ENCODE assay signal across 19 cellular contexts in genomic region chr13:28301839-28302238, GRCh38.
DNase-seq lines count a peak whose midpoint lies in the region; ATAC-seq, FAIRE-seq and TF ChIP-seq lines count a peak whose summit lies in the region.
"Had no signal": no experiment of that assay in that cellular context is flagged by ENCODE, and none has a peak within 500 bp of the region (broad histone marks: within the 10 kb centered on the region; RNA-seq: fewer than 3 reads in every experiment).

No MANE protein-coding gene starts in this region.

- no peak overlapping the region for H3K4me3 ChIP-seq in BLaER1 treated with 17β-estradiol and CSF1 and Interleukin-3, amounts not matched to agents 10 nM and 100 nM
- H3K4me3 ChIP-seq in Jurkat, Clone E6-1 (ENCODE audit: low read length): no peak overlapping the region
- H3K4me3 ChIP-seq in H1 (ENCODE audit: extremely low read depth in 1 of 4, insufficient read depth in 2 of 4, low read depth in 3 of 4, low read length in 4 of 4) (no peak overlapping the region), neural progenitor cell (no peak overlapping the region), right lobe of liver (no peak overlapping the region), colonic mucosa (no peak overlapping the region)
- H3K4me3 ChIP-seq: A549, HAP-1 had no signal

- peaks cover 0 to 11% (median 0%) of the 10 kb centered on the region in 11 experiments; a peak in 1 of 22 replicates for H3K9me3 ChIP-seq in BLaER1 treated with 17β-estradiol and CSF1 and Interleukin-3, amounts not matched to agents 10 nM and 100 nM (replicated peaks in 1 of 11)
- H3K9me3 ChIP-seq in H1 (ENCODE audit: insufficient read depth in 2 of 2, low read depth in 1 of 2, low read length in 1 of 2) (no peaks in the 10 kb centered on the region), neural progenitor cell (ENCODE audit: low read depth) (no peaks in the 10 kb centered on the region), right lobe of liver (no peaks in the 10 kb centered on the region), colonic mucosa (no peaks in the 10 kb centered on the region)
- H3K9me3 ChIP-seq: A549, HAP-1 had no signal

- 44% methylated on average over 4 of the region's 4 CpGs; no CpG with 5 or more reads in 1 of the 2 experiments for WGBS in H1 (ENCODE audit: extremely low coverage in 1 of 2, insufficient coverage in 1 of 2, insufficient read length in 1 of 2, insufficient replicate concordance in 2 of 2, low coverage in 1 of 2, low lambda C conversion rate in 2 of 2, missing lambda C conversion rate in 1 of 2), 2 experiments
- WGBS in right lobe of liver (ENCODE audit: insufficient coverage, low coverage, low lambda C conversion rate, missing lambda C conversion rate): 35% methylated on average over 4 of the region's 4 CpGs

- TF ChIP-seq RAD21 in H1 (IDR thresholded peaks at IDR 0.05 in 1 of 2, conservative IDR thresholded peaks at IDR 0.05 in 1 of 2; ENCODE audit: low read depth in 2 of 2, low read length in 2 of 2): no peak

- no peak overlapping the region for H3K27ac ChIP-seq in BLaER1 treated with 17β-estradiol and CSF1 and Interleukin-3, amounts not matched to agents 10 nM and 100 nM
- peak overlapping the region; percentile 8; the same call in 1 of the 2 replicates for H3K27ac ChIP-seq in H1 (ENCODE audit: low read depth, low read length)
- no peak overlapping the region for H3K27ac ChIP-seq in neural progenitor cell
- no peak overlapping the region for H3K27ac ChIP-seq in right lobe of liver
- H3K27ac ChIP-seq in colonic mucosa: no peak overlapping the region
- H3K27ac ChIP-seq: A549, C4-2B, HL-60 had no signal

- no peak overlapping the region for H2BK15ac ChIP-seq in H1 (ENCODE audit: low read length)

- peaks cover 4% of the 10 kb centered on the region for H3K36me3 Mint-ChIP-seq in neural progenitor cell

- no peak overlapping the region for H2AK5ac ChIP-seq in H1 (ENCODE audit: low read depth, low read length)

- peak; percentile 8 for DNase-seq in Jurkat, Clone E6-1 (ENCODE audit: low read depth, low spot score)
- DNase-seq in H1 (ENCODE audit: low read depth in 1 of 2, low spot score in 2 of 2): no peak
- peak; percentile 31 for DNase-seq in neural progenitor cell (ENCODE audit: low spot score)
- DNase-seq in right lobe of liver: no peak
- no peak for DNase-seq in colonic mucosa
- DNase-seq: DMS 273 treated with DMSO at 0.1 percent for 48 hours, DND-41, NCI-H1105, NCI-H2081, NCI-H510A, NCI-H748 treated with DMSO at 0.1 percent for 48 hours had no signal

- TF ChIP-seq CTCF in H1 (IDR thresholded peaks at IDR 0.05; ENCODE audit: control extremely low read depth in 1 of 3, insufficient read depth in 1 of 3, low read depth in 1 of 3, low read length in 3 of 3): no peak
- no peak for TF ChIP-seq CTCF in neural progenitor cell (IDR thresholded peaks at IDR 0.05)
- TF ChIP-seq CTCF in right lobe of liver (IDR thresholded peaks at IDR 0.05): no peak
- no peak for TF ChIP-seq CTCF in colonic mucosa (IDR thresholded peaks at IDR 0.05)

- no peak for ATAC-seq in right lobe of liver
- no peak for ATAC-seq in GM21367 (IDR thresholded peaks at IDR 0.05; ENCODE audit: unreplicated experiment)
- ATAC-seq: A549, Right ventricle myocardium inferior had no signal

- no peak overlapping the region for H4K8ac ChIP-seq in H1 (ENCODE audit: extremely low read depth, insufficient read depth, low read length)

- intact Hi-C loops in right lobe of liver (cut with DNase I): no loop called here
- intact Hi-C loops in colonic mucosa (cut with DNase I): no loop called here

- H3K9me3 Mint-ChIP-seq in neural progenitor cell: no peaks in the 10 kb centered on the region

- H3K14ac ChIP-seq in H1 (ENCODE audit: insufficient read length): no peak overlapping the region

- H2BK120ac ChIP-seq in H1 (replicated peaks; ENCODE audit: low read depth, low read length): no peak overlapping the region

- no peak overlapping the region for H2BK20ac ChIP-seq in H1 (ENCODE audit: low read length)

- H3K27ac Mint-ChIP-seq in neural progenitor cell: no peak overlapping the region

- peak overlapping the region in 6 of 11 experiments; percentile 19 to 42 (median 24); a peak in 7 of 22 replicates for H3K4me2 ChIP-seq in BLaER1 treated with 17β-estradiol and CSF1 and Interleukin-3, amounts not matched to agents 10 nM and 100 nM
- H3K4me2 ChIP-seq in H1 (ENCODE audit: insufficient read depth in 1 of 2, low read depth in 2 of 2, low read length in 2 of 2): no peak overlapping the region
- H3K4me2 ChIP-seq in neural progenitor cell: peak overlapping the region; percentile 8
- H3K4me2 ChIP-seq: A549 had no signal

- no peak overlapping the region for H2AFZ ChIP-seq in H1 (ENCODE audit: low read length)
- no peak overlapping the region for H2AFZ ChIP-seq in neural progenitor cell (replicated peaks)

- H2BK12ac ChIP-seq in H1 (ENCODE audit: low read depth, low read length): no peak overlapping the region

- H2BK5ac ChIP-seq in H1 (ENCODE audit: low read depth, low read length): 0 out of 2 replicates have a peak overlapping the region, but pooled peaks have one; percentile 62

- H3K27me3 ChIP-seq in BLaER1 treated with 17β-estradiol and CSF1 and Interleukin-3, amounts not matched to agents 10 nM and 100 nM: no peaks in the 10 kb centered on the region
- H3K27me3 ChIP-seq in H1 (replicated peaks in 1 of 4; ENCODE audit: control insufficient read depth in 3 of 4, extremely low read depth in 1 of 4, insufficient read depth in 3 of 4, low read length in 3 of 4): no peaks in the 10 kb centered on the region
- no peaks in the 10 kb centered on the region for H3K27me3 ChIP-seq in neural progenitor cell
- no peaks in the 10 kb centered on the region for H3K27me3 ChIP-seq in right lobe of liver
- no peaks in the 10 kb centered on the region for H3K27me3 ChIP-seq in colonic mucosa

- H3K4ac ChIP-seq in H1 (replicated peaks; ENCODE audit: insufficient read length, low read depth, low read length): no peak overlapping the region

- FAIRE-seq in H1 (lab: Jason Lieb, UNC): peak; percentile 66
- FAIRE-seq: A549, RCC 7860 had no signal

- no peak overlapping the region for H3K9ac ChIP-seq in BLaER1 treated with 17β-estradiol and CSF1 and Interleukin-3, amounts not matched to agents 10 nM and 100 nM
- H3K9ac ChIP-seq in H1 (replicated peaks in 1 of 4; ENCODE audit: extremely low read depth in 1 of 4, low read depth in 3 of 4, low read length in 3 of 4) (no peak overlapping the region), neural progenitor cell (no peak overlapping the region), colonic mucosa (ENCODE audit: low read depth in 2 of 2, low read length in 2 of 2) (no peak overlapping the region)

- H3F3A ChIP-seq in neural progenitor cell (ENCODE audit: low read depth): peaks cover 17% of the 10 kb centered on the region

- no peaks in the 10 kb centered on the region for H4K20me1 ChIP-seq in BLaER1 treated with 17β-estradiol and CSF1 and Interleukin-3, amounts not matched to agents 10 nM and 100 nM
- H4K20me1 ChIP-seq in H1 (replicated peaks in 1 of 2; ENCODE audit: control insufficient read depth in 1 of 2, insufficient read depth in 2 of 2, low read length in 2 of 2): no peaks in the 10 kb centered on the region
- no peaks in the 10 kb centered on the region for H4K20me1 ChIP-seq in neural progenitor cell (ENCODE audit: low read depth)

- TF ChIP-seq POLR2A in H1 (IDR thresholded peaks at IDR 0.05; ENCODE audit: control extremely low read depth in 1 of 2, low read depth in 2 of 2, low read length in 2 of 2): no peak
- no peak for TF ChIP-seq POLR2A in right lobe of liver (IDR thresholded peaks at IDR 0.05)

- no peak overlapping the region for H3K56ac ChIP-seq in H1 (replicated peaks; ENCODE audit: insufficient read length, low read depth, low read length)

- no peak overlapping the region for H3K4me3 Mint-ChIP-seq in neural progenitor cell

- H3K23me2 ChIP-seq in H1 (ENCODE audit: low read depth, low read length): no peaks in the 10 kb centered on the region; the same call in 1 of the 2 replicates

- no peak overlapping the region for H4K5ac ChIP-seq in H1 (ENCODE audit: insufficient read length, low read depth, low read length)

- POLR2A ChIA-PET in H1 (lab: Charles Lee; ENCODE audit: partially characterized antibody): interaction anchor here (1.1 kb wide), 1 partner anchor 13 kb away, joined by 3 read pairs; no protein-coding TSS in a partner anchor

- no peak overlapping the region for H4K91ac ChIP-seq in H1 (replicated peaks; ENCODE audit: insufficient read length, low read length)

- CTCF ChIA-PET in H1 (lab: Charles Lee; ENCODE audit: partially characterized antibody): interaction anchor here (0.5 kb wide), 1 partner anchor 441 kb away, joined by 4 read pairs; no protein-coding TSS in a partner anchor

- peaks cover 21% of the 10 kb centered on the region for H3K4me1 Mint-ChIP-seq in neural progenitor cell

- no peak overlapping the region for H3K18ac ChIP-seq in H1 (ENCODE audit: extremely low read depth, low read length)

- H3K4me1 ChIP-seq in BLaER1 treated with 17β-estradiol and CSF1 and Interleukin-3, amounts not matched to agents 10 nM and 100 nM: peaks cover 10 to 32% (median 20%) of the 10 kb centered on the region in 10 experiments; a peak in 17 of 20 replicates
- H3K4me1 ChIP-seq in H1 (replicated peaks in 1 of 4; ENCODE audit: control insufficient read depth in 3 of 4, insufficient read depth in 4 of 4, low read length in 3 of 4) (peaks cover 2 to 18% (median 16%) of the 10 kb centered on the region in 4 experiments; a peak in 6 of 7 replicates), neural progenitor cell (peaks cover 38% of the 10 kb centered on the region), right lobe of liver (no peaks in the 10 kb centered on the region), colonic mucosa (no peaks in the 10 kb centered on the region)
- H3K4me1 ChIP-seq: A549, HAP-1 had no signal

- no peak overlapping the region for H3K23ac ChIP-seq in H1 (ENCODE audit: insufficient read length)

- H3K79me1 ChIP-seq in H1 (ENCODE audit: low read depth, low read length): no peaks in the 10 kb centered on the region

- peaks cover 3 to 58% (median 34%) of the 10 kb centered on the region in 11 experiments; a peak in 20 of 22 replicates for H3K36me3 ChIP-seq in BLaER1 treated with 17β-estradiol and CSF1 and Interleukin-3, amounts not matched to agents 10 nM and 100 nM
- H3K36me3 ChIP-seq in H1 (ENCODE audit: control insufficient read depth in 2 of 4, insufficient read depth in 4 of 4, low read length in 3 of 4): peaks cover 0 to 11% (median 8%) of the 10 kb centered on the region in 4 experiments; a peak in 4 of 8 replicates
- H3K36me3 ChIP-seq in neural progenitor cell: no peaks in the 10 kb centered on the region
- no peaks in the 10 kb centered on the region for H3K36me3 ChIP-seq in right lobe of liver
- H3K36me3 ChIP-seq in colonic mucosa: no peaks in the 10 kb centered on the region
- H3K36me3 ChIP-seq: HAP-1 had no signal

- H3K79me2 ChIP-seq in H1 (ENCODE audit: control insufficient read depth in 1 of 2, insufficient read depth in 2 of 2, low read length in 2 of 2) (no peaks in the 10 kb centered on the region), neural progenitor cell (ENCODE audit: low read depth) (no peaks in the 10 kb centered on the region)

- peaks cover 5% of the 10 kb centered on the region for H3K27me3 Mint-ChIP-seq in neural progenitor cell (ENCODE audit: insufficient read depth, low read depth)

- TF ChIP-seq EP300 in H1 (IDR thresholded peaks at IDR 0.05; ENCODE audit: borderline replicate concordance in 1 of 2, low read depth in 2 of 2, low read length in 2 of 2): no peak

TF ChIP-seq in H1, 55 proteins besides CTCF, POLR2A, EP300 and RAD21 (continues in another document):
- no peak for TF ChIP-seq GABPA (IDR thresholded peaks at IDR 0.05; ENCODE audit: borderline replicate concordance, insufficient read depth, low read length)

Comparison
In these comparisons a context has a peak if more than half of its experiments do, and no peak if none do; other contexts are left out.
1. H3K4me2 ChIP-seq: peak in BLaER1 treated with 17β-estradiol and CSF1 and Interleukin-3, amounts not matched to agents 10 nM and 100 nM (6 of 11) and neural progenitor cell (single experiment); none in H1 (0 of 2).
2. DNase-seq: peak in Jurkat, Clone E6-1 (single experiment) and neural progenitor cell (single experiment); none in H1 (0 of 2), right lobe of liver (0 of 3) and colonic mucosa (single experiment).